Comparison of ENCODE assay signal across 29 cellular contexts in genomic region chr1:213435715-213436114, GRCh38.
"Had no signal": no experiment of that assay in that cellular context is flagged by ENCODE, and none has a peak within 500 bp of the region (broad histone marks: within the 10 kb centered on the region; RNA-seq: fewer than 3 reads in every experiment).

No MANE protein-coding gene starts in this region.

- H3K4me3 Mint-ChIP-seq: immature natural killer cell; mesothelial cell of epicardium; naive B cell; natural killer cell; nephron progenitor cell; stimulated activated naive B cell treated with anti-CD40 and anti-IgM and Interleukin-4, amounts not matched to agents 10 μg/mL and 1 μg/mL and 100 μg/mL, for 72 hours had no signal

- ATAC-seq: natural killer cell; pancreas; right cardiac atrium; sciatic nerve; stimulated activated naive B cell treated with anti-CD40 and anti-IgM and Interleukin-4, amounts not matched to agents 10 μg/mL and 1 μg/mL and 100 μg/mL, for 72 hours; stimulated activated naive CD8-positive, alpha-beta T cell treated with anti-CD3 and anti-CD28 coated beads, Interleukin-15, Interleukin-2, amounts not matched to agents 100 U/mL and 50 U/mL, for 24 hours had no signal

- H3K27ac Mint-ChIP-seq: immature natural killer cell; mesothelial cell of epicardium; naive B cell; natural killer cell; nephron progenitor cell; stimulated activated naive B cell treated with anti-CD40 and anti-IgM and Interleukin-4, amounts not matched to agents 10 μg/mL and 1 μg/mL and 100 μg/mL, for 72 hours had no signal

- H3K4me1 ChIP-seq: left ventricle myocardium inferior, pancreas, prostate gland, stomach, testis, thyroid gland, transverse colon, upper lobe of left lung, vagina had no signal

- H3K27me3 ChIP-seq: stomach, testis, thyroid gland, transverse colon, upper lobe of left lung, vagina had no signal

- H3K4me1 Mint-ChIP-seq: immature natural killer cell; mesothelial cell of epicardium; naive B cell; natural killer cell; nephron progenitor cell; stimulated activated naive B cell treated with anti-CD40 and anti-IgM and Interleukin-4, amounts not matched to agents 10 μg/mL and 1 μg/mL and 100 μg/mL, for 72 hours had no signal

- DNase-seq: immature natural killer cell; kidney; left ventricle myocardium inferior; mesendoderm; naive B cell; natural killer cell; nephron progenitor cell; nucleus accumbens; pancreas; posterior cingulate gyrus; retina; right cardiac atrium; stimulated activated CD4-positive, alpha-beta T cell treated with anti-CD3 and anti-CD28 coated beads, Interleukin-12 subunit alpha, Interleukin-12 subunit beta, amount 100 ng/mL, for 4 hours; stimulated activated CD4-positive, alpha-beta T cell treated with anti-CD3 and anti-CD28 coated beads, Interleukin-15, amount 100 ng/mL, for 24 hours; stimulated activated CD4-positive, alpha-beta T cell treated with anti-CD3 and anti-CD28 coated beads, Interleukin-2, amount 100 ng/mL, for 24 hours; stimulated activated CD4-positive, alpha-beta T cell treated with anti-CD3 and anti-CD28 coated beads, Interleukin-4, amount 100 ng/mL, for 1 hour; stimulated activated naive B cell treated with anti-CD40 and anti-IgM and Interleukin-4, amounts not matched to agents 10 μg/mL and 1 μg/mL and 100 μg/mL, for 72 hours; stimulated activated naive CD8-positive, alpha-beta T cell treated with anti-CD3 and anti-CD28 coated beads, Interleukin-15, Interleukin-2, amounts not matched to agents 100 U/mL and 50 U/mL, for 24 hours; stomach; testis; thyroid gland; transverse colon; upper lobe of left lung had no signal

- H3K36me3 Mint-ChIP-seq: immature natural killer cell; mesothelial cell of epicardium; naive B cell; natural killer cell; stimulated activated naive B cell treated with anti-CD40 and anti-IgM and Interleukin-4, amounts not matched to agents 10 μg/mL and 1 μg/mL and 100 μg/mL, for 72 hours had no signal

- H3K36me3 ChIP-seq: left ventricle myocardium inferior, pancreas, prostate gland, stomach, thyroid gland, transverse colon, upper lobe of left lung, vagina had no signal

- H3K4me3 ChIP-seq: left ventricle myocardium inferior, lung, pancreas, prostate gland, skin epidermis, stomach, testis, thyroid gland, transverse colon, upper lobe of left lung, vagina had no signal

- H3K27ac ChIP-seq: left ventricle myocardium inferior, pancreas, prostate gland, skin epidermis, stomach, testis, thyroid gland, transverse colon, upper lobe of left lung, vagina had no signal

- H3K9me3 Mint-ChIP-seq: natural killer cell had no signal

- H3K9me3 ChIP-seq: left ventricle myocardium inferior, pancreas, prostate gland, stomach, testis, thyroid gland, transverse colon, upper lobe of left lung, vagina had no signal
